ENCODE assay signal across 20 cellular contexts in the genomic region with DNA sequence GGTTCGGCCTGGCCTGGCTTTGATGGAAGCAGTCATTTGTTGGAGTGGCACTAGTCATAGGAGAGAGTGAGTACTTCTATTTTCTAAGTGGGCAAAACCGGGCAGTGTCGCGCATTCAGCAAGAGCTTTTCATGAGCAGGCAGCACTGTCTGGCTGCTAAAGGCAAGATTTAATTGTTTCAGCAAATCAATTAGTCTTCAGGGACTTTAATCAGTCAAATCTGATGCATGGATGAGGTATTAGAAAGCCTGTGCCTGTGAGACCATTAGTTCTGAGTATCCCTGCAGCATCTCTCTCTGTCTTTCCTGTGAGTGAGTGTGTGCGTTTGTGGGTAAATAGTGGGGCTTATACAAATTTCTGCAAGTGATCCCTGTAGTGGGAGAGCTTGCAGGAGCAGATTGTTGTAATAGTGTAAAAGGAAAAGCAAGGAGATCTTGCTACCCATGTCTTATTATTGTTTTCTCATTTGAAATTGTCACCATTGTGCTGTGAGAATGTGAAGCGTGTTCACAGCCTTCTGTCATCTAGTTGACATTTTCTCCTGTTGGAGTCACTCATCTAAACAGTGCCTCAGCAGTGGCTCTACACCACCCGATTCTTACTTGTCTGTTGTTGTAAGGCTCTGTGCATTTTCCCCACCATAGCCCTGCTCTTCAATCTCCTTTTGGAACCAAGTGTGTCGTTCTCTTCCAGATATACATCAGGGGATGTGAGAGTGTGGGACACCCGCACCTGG. TPM values are rescaled to one million over a fixed set of nuclear protein-coding genes. Genes with fewer than 3 reads are reported as not detected.
DNase-seq lines count a peak whose midpoint lies in the region; ATAC-seq and TF ChIP-seq lines count a peak whose summit lies in the region.
"Had no signal": no experiment of that assay in that cellular context is flagged by ENCODE, and none has a peak within 500 bp of the region (broad histone marks: within the 10 kb centered on the region; RNA-seq: fewer than 3 reads in every experiment).

No MANE protein-coding gene starts in this region.

- no peak overlapping the region for H2BK120ac ChIP-seq in H9 (ENCODE audit: low read depth, low read length, poor library complexity, severe bottlenecking)

- no peaks in the 10 kb centered on the region for H4K20me1 ChIP-seq in H9 (ENCODE audit: control insufficient read depth, insufficient read depth, insufficient read length)

- H3T11ph ChIP-seq in H9 (ENCODE audit: low read length) = no peak overlapping the region

- no peak overlapping the region for H4K91ac ChIP-seq in H9 (ENCODE audit: insufficient read length, low read depth, low read length)

- no peak for TF ChIP-seq CTCF in H9 (conservative IDR thresholded peaks at IDR 0.05)

- H3K79me2 ChIP-seq in H9 (ENCODE audit: insufficient read depth, low read length) = no peaks in the 10 kb centered on the region

- no peaks in the 10 kb centered on the region for H3K9me3 ChIP-seq in H9 (ENCODE audit: control insufficient read depth, low read depth, low read length)
- H3K9me3 ChIP-seq: prostate gland had no signal

- H3K4me1 Mint-ChIP-seq in H9 = peaks cover 4 to 7% of the 10 kb centered on the region in 2 experiments

- no peak overlapping the region for H4K8ac ChIP-seq in H9 (replicated peaks; ENCODE audit: insufficient read length, low read depth, low read length)

- peak overlapping the region; percentile 17 to 71 (median 48); a peak in 5 of 7 replicates for H3K27ac Mint-ChIP-seq in H9
- H3K27ac Mint-ChIP-seq: activated T-cell treated with anti-CD3 and anti-CD28 coated beads, Interleukin-2, amount 50 U/mL, for 72 hours; stimulated activated memory B cell treated with anti-CD40 and anti-IgM and Interleukin-4, amounts not matched to agents 10 μg/mL and 1 μg/mL and 100 μg/mL, for 72 hours had no signal

- no peak overlapping the region for H3K18ac ChIP-seq in H9 (ENCODE audit: insufficient read length, low read depth, low read length)

- H3K27me3 Mint-ChIP-seq in H9 (ENCODE audit: low read depth) = no peaks in the 10 kb centered on the region
- H3K27me3 Mint-ChIP-seq: stimulated activated memory B cell treated with anti-CD40 and anti-IgM and Interleukin-4, amounts not matched to agents 10 μg/mL and 1 μg/mL and 100 μg/mL, for 72 hours had no signal

- no peaks in the 10 kb centered on the region for H3K4me1 ChIP-seq in H9 (ENCODE audit: insufficient read depth, low read length)
- H3K4me1 ChIP-seq: prostate gland had no signal

- H3K27me3 ChIP-seq in H9 (ENCODE audit: insufficient read depth, low read length) = no peaks in the 10 kb centered on the region

- no peak overlapping the region for H3K4me3 Mint-ChIP-seq in H9
- H3K4me3 Mint-ChIP-seq: activated T-cell treated with anti-CD3 and anti-CD28 coated beads, Interleukin-2, amount 50 U/mL, for 72 hours; stimulated activated memory B cell treated with anti-CD40 and anti-IgM and Interleukin-4, amounts not matched to agents 10 μg/mL and 1 μg/mL and 100 μg/mL, for 72 hours had no signal

- H4K5ac ChIP-seq in H9 (ENCODE audit: insufficient read length, low read depth, low read length) = no peak overlapping the region

- H3K9ac ChIP-seq in H9 (ENCODE audit: extremely low read depth, insufficient read length, low read length) = no peak overlapping the region

- H3K23ac ChIP-seq in H9 (ENCODE audit: insufficient read length, low read depth, low read length) = no peak overlapping the region

- no peak overlapping the region for H2BK15ac ChIP-seq in H9 (ENCODE audit: low read depth, low read length)

- no peak overlapping the region for H2BK20ac ChIP-seq in H9 (ENCODE audit: low read depth, low read length, poor library complexity, severe bottlenecking)

- no peak overlapping the region for H2BK5ac ChIP-seq in H9 (ENCODE audit: insufficient read length, low read length)

- no peaks in the 10 kb centered on the region for H3K79me1 ChIP-seq in H9 (ENCODE audit: insufficient read depth, low read depth, low read length, poor library complexity, severe bottlenecking)

- H2AFZ ChIP-seq in H9 (ENCODE audit: low read length) = no peak overlapping the region

- no peaks in the 10 kb centered on the region for H3K23me2 ChIP-seq in H9 (ENCODE audit: insufficient read length, low read depth, low read length, poor library complexity, severe bottlenecking)

- H2AK5ac ChIP-seq in H9 (ENCODE audit: insufficient read length, low read length) = no peak overlapping the region

- peak; percentile 12 for DNase-seq in DMS 273 (lab: John Stamatoyannopoulos, UW; ENCODE audit: unreplicated experiment)
- no peak for DNase-seq in DMS 273 treated with DMSO at 0.1 percent for 48 hours (lab: John Stamatoyannopoulos, UW)
- no peak for DNase-seq in H9
- DNase-seq in NCI-H510A treated with DMSO at 0.1 percent for 48 hours (lab: John Stamatoyannopoulos, UW) = peak; percentile 92
- DNase-seq in islet precursor cell = peak; percentile 41
- no peak for DNase-seq in sciatic nerve (ENCODE audit: low spot score)
- DNase-seq in head of caudate nucleus = no peak
- DNase-seq: activated CD4-positive, alpha-beta T cell treated with anti-CD3 and anti-CD28 coated beads for 48 hours; activated naive CD4-positive, alpha-beta T cell treated with anti-CD3 and anti-CD28 coated beads, Interleukin-2, amount 50 U/mL, for 16 hours; activated T-cell treated with anti-CD3 and anti-CD28 coated beads, Interleukin-2, amount 50 U/mL, for 72 hours; anterior cingulate cortex; mammary epithelial cell; Right ventricle myocardium superior; small intestine; T-helper 1 cell had no signal

- no CpG with 5 or more reads among the region's 9 CpGs for WGBS in H9 (ENCODE audit: extremely low coverage, insufficient read length, low lambda C conversion rate)

- no peak overlapping the region for H3K27ac ChIP-seq in H9 (ENCODE audit: insufficient read length, low read depth, low read length)
- H3K27ac ChIP-seq: 22Rv1, prostate gland had no signal

- no peak overlapping the region for H3K4me2 ChIP-seq in H9 (ENCODE audit: insufficient read depth, insufficient read length, low read length)

- no peak overlapping the region for H3K56ac ChIP-seq in H9 (ENCODE audit: insufficient read length, low read depth, low read length)

- no peak overlapping the region for H2BK12ac ChIP-seq in H9 (ENCODE audit: insufficient read length, low read depth, low read length)

- H3K14ac ChIP-seq in H9 (ENCODE audit: insufficient read depth, low read length) = no peak overlapping the region

- H3K36me3 Mint-ChIP-seq in H9 (ENCODE audit: insufficient read depth in 1 of 3, low read depth in 3 of 3) = peaks cover 2 to 15% (median 10%) of the 10 kb centered on the region in 3 experiments; a peak in 5 of 7 replicates

- H3K4ac ChIP-seq in H9 (ENCODE audit: low read depth, low read length) = no peak overlapping the region

- ATAC-seq in GM21786 (IDR thresholded peaks at IDR 0.05; ENCODE audit: unreplicated experiment) (no peak), sciatic nerve (no peak)
- ATAC-seq: activated T-cell treated with anti-CD3 and anti-CD28 coated beads, Interleukin-2, amount 50 U/mL, for 72 hours; K562; stimulated activated memory B cell treated with anti-CD40 and anti-IgM and Interleukin-4, amounts not matched to agents 10 μg/mL and 1 μg/mL and 100 μg/mL, for 72 hours had no signal

- no peaks in the 10 kb centered on the region for H3K9me3 Mint-ChIP-seq in H9
- H3K9me3 Mint-ChIP-seq: activated T-cell treated with anti-CD3 and anti-CD28 coated beads, Interleukin-2, amount 50 U/mL, for 72 hours; stimulated activated memory B cell treated with anti-CD40 and anti-IgM and Interleukin-4, amounts not matched to agents 10 μg/mL and 1 μg/mL and 100 μg/mL, for 72 hours had no signal

- intact Hi-C loops in sciatic nerve (cut with DNase I) (no loop called here), head of caudate nucleus (cut with DNase I) (no loop called here)

RNA-seq across cellular contexts. Expression of a gene that starts 53.4 kb away (rescaled TPM):
- total RNA-seq in H9 (2021) (14.9 and 15.3 TPM in 2 replicates), sciatic nerve (12.9 TPM)

Comparison
In these comparisons a context has a peak if more than half of its experiments do, and no peak if none do; other contexts are left out.
1. DNase-seq: peak in DMS 273 (single experiment), NCI-H510A treated with DMSO at 0.1 percent for 48 hours (single experiment) and islet precursor cell (single experiment); none in DMS 273 treated with DMSO at 0.1 percent for 48 hours (single experiment), H9 (single experiment), sciatic nerve (single experiment) and head of caudate nucleus (0 of 42).